1 cellular context compared by ENCODE assay signal in genomic region chr6:113699239-113699638, GRCh38.
TF ChIP-seq lines count a peak whose summit lies in the region.

No MANE protein-coding gene starts in this region.

TF ChIP-seq in HepG2, 621 proteins besides CTCF, POLR2A, EP300 and RAD21 (continued from another document and continues in another):
- peak; percentile 82 for TF ChIP-seq ARID5B (CRISPR knock-in tag; IDR thresholded peaks at IDR 0.05)
- no peak for TF ChIP-seq SMC3 (IDR thresholded peaks at IDR 0.05; ENCODE audit: low read length)
- peak; percentile 97 for TF ChIP-seq ZNF646 (CRISPR knock-in tag; IDR thresholded peaks at IDR 0.05)
- TF ChIP-seq ZZZ3 (CRISPR knock-in tag; IDR thresholded peaks at IDR 0.05; ENCODE audit: borderline replicate concordance) = no peak
- TF ChIP-seq POGZ (CRISPR knock-in tag; IDR thresholded peaks at IDR 0.05) = 0 out of 2 replicates have a peak, but pooled peaks have one; percentile 12
- TF ChIP-seq SOX6 (IDR thresholded peaks at IDR 0.05) = no peak
- peak; percentile 85 for TF ChIP-seq SOX6 (CRISPR knock-in tag; IDR thresholded peaks at IDR 0.05)
- 0 out of 2 replicates have a peak, but pooled peaks have one; percentile 43 for TF ChIP-seq BRCA1 (CRISPR knock-in tag; IDR thresholded peaks at IDR 0.05)
- 0 out of 2 replicates have a peak, but pooled peaks have one; percentile 28 for TF ChIP-seq REPIN1 (CRISPR knock-in tag; IDR thresholded peaks at IDR 0.05; ENCODE audit: borderline replicate concordance, low read depth)
- TF ChIP-seq FOXA3 (CRISPR knock-in tag; IDR thresholded peaks at IDR 0.05) = peak; percentile 51
- no peak for TF ChIP-seq PTBP1 (IDR thresholded peaks at IDR 0.05; ENCODE audit: low read depth, low read length, poor library complexity, severe bottlenecking)
- 0 out of 2 replicates have a peak, but pooled peaks have one; percentile 24 for TF ChIP-seq FOXP4 (CRISPR knock-in tag; IDR thresholded peaks at IDR 0.05)
- TF ChIP-seq RNF2 (conservative IDR thresholded peaks at IDR 0.05; ENCODE audit: low read depth) = no peak
- no peak for TF ChIP-seq ZNF770 (CRISPR knock-in tag; IDR thresholded peaks at IDR 0.05)
- peak; percentile 50; the same call in 1 of the 2 replicates for TF ChIP-seq NCOR1 (IDR thresholded peaks at IDR 0.05; ENCODE audit: borderline replicate concordance, low read length)
- TF ChIP-seq ZBTB26 (CRISPR knock-in tag; IDR thresholded peaks at IDR 0.05; ENCODE audit: borderline replicate concordance) = no peak
- TF ChIP-seq ZBTB8A (CRISPR knock-in tag; IDR thresholded peaks at IDR 0.05; ENCODE audit: borderline replicate concordance, low read depth) = no peak
- TF ChIP-seq ARID4A (CRISPR knock-in tag; IDR thresholded peaks at IDR 0.05; ENCODE audit: borderline replicate concordance) = no peak
- no peak for TF ChIP-seq CHD4 (IDR thresholded peaks at IDR 0.05; ENCODE audit: borderline replicate concordance, low read length)
- peak in 1 of 2 experiments; percentile 24; a peak in 1 of 4 replicates for TF ChIP-seq REST (IDR thresholded peaks at IDR 0.05; ENCODE audit: borderline replicate concordance in 1 of 2, low read depth in 1 of 2, low read length in 2 of 2)
- TF ChIP-seq NFE2L1 (CRISPR knock-in tag; IDR thresholded peaks at IDR 0.05; ENCODE audit: borderline replicate concordance) = no peak
- peak; percentile 88 for TF ChIP-seq ONECUT2 (CRISPR knock-in tag; IDR thresholded peaks at IDR 0.05)
- no peak for TF ChIP-seq ZSCAN12 (CRISPR knock-in tag; IDR thresholded peaks at IDR 0.05)
- no peak for TF ChIP-seq ESRRA (CRISPR knock-in tag; IDR thresholded peaks at IDR 0.05; ENCODE audit: low read depth)
- TF ChIP-seq NCOA1 (CRISPR knock-in tag; IDR thresholded peaks at IDR 0.05) = no peak
- peak; percentile 52; the same call in 1 of the 2 replicates for TF ChIP-seq BCL6 (CRISPR knock-in tag; IDR thresholded peaks at IDR 0.05)
- peak; percentile 39; the same call in 1 of the 2 replicates for TF ChIP-seq NR2F6 (IDR thresholded peaks at IDR 0.05)
- no peak for TF ChIP-seq NR2F6 (CRISPR knock-in tag; IDR thresholded peaks at IDR 0.05)
- no peak for TF ChIP-seq ZFYVE20 (CRISPR knock-in tag; IDR thresholded peaks at IDR 0.05; ENCODE audit: borderline replicate concordance, low read depth)
